Comparison of ENCODE assay signal across 1 cellular context in genomic region chr9:98056403-98057094, GRCh38.
TF ChIP-seq lines count a peak whose summit lies in the region.

Gene NANS, plus strand, starts transcription at chr9:98056732. Its CDS starts 77 bp downstream, at chr9:98056809.

TF ChIP-seq in HepG2, 621 proteins besides CTCF, POLR2A, EP300 and RAD21 (continued from another document and continues in another):
- 0 out of 2 replicates have a peak, but pooled peaks have one; percentile 27 for TF ChIP-seq ZHX1 (CRISPR knock-in tag; IDR thresholded peaks at IDR 0.05; ENCODE audit: low read depth)
- TF ChIP-seq ZNF83 (CRISPR knock-in tag; IDR thresholded peaks at IDR 0.05; ENCODE audit: borderline replicate concordance) = no peak
- no peak for TF ChIP-seq SMARCC2 (IDR thresholded peaks at IDR 0.05)
- TF ChIP-seq ZNF281 (CRISPR knock-in tag; IDR thresholded peaks at IDR 0.05; ENCODE audit: borderline replicate concordance) = peak; percentile 36; the same call in 1 of the 2 replicates
- no peak for TF ChIP-seq GLMP (CRISPR knock-in tag; IDR thresholded peaks at IDR 0.05; ENCODE audit: borderline replicate concordance)
- peak; percentile 34; the same call in 1 of the 2 replicates for TF ChIP-seq ZNF761 (CRISPR knock-in tag; conservative IDR thresholded peaks at IDR 0.05)
- peak; percentile 79 for TF ChIP-seq GABPB1 (CRISPR knock-in tag; IDR thresholded peaks at IDR 0.05)
- TF ChIP-seq ZNF33A (CRISPR knock-in tag; IDR thresholded peaks at IDR 0.05; ENCODE audit: borderline replicate concordance) = no peak
- TF ChIP-seq E2F5 (CRISPR knock-in tag; conservative IDR thresholded peaks at IDR 0.05) = peak; percentile 41; the same call in 1 of the 2 replicates
- TF ChIP-seq ZFP90 (CRISPR knock-in tag; IDR thresholded peaks at IDR 0.05; ENCODE audit: borderline replicate concordance) = peak; percentile 79; the same call in 1 of the 2 replicates
- peak; percentile 75; the same call in 1 of the 2 replicates for TF ChIP-seq ZNF589 (CRISPR knock-in tag; conservative IDR thresholded peaks at IDR 0.05)
- peak; percentile 53; the same call in 1 of the 2 replicates for TF ChIP-seq KMT2B (CRISPR knock-in tag; IDR thresholded peaks at IDR 0.05)
- TF ChIP-seq ZNF274 (CRISPR knock-in tag; IDR thresholded peaks at IDR 0.05) = peak; percentile 73; the same call in 1 of the 2 replicates
- no peak for TF ChIP-seq PRPF4 (IDR thresholded peaks at IDR 0.05; ENCODE audit: low read depth, low read length, poor library complexity, severe bottlenecking)
- TF ChIP-seq GATAD1 (CRISPR knock-in tag; IDR thresholded peaks at IDR 0.05) = peak; percentile 61; the same call in 1 of the 2 replicates
- TF ChIP-seq SMAD3 (CRISPR knock-in tag; IDR thresholded peaks at IDR 0.05) = no peak
- no peak for TF ChIP-seq RCOR2 (CRISPR knock-in tag; IDR thresholded peaks at IDR 0.05)
- TF ChIP-seq CSRNP1 (CRISPR knock-in tag; IDR thresholded peaks at IDR 0.05) = peak; percentile 48; the same call in 1 of the 2 replicates
- TF ChIP-seq AKNA (CRISPR knock-in tag; IDR thresholded peaks at IDR 0.05; ENCODE audit: borderline replicate concordance) = no peak; the same call in 1 of the 2 replicates
- TF ChIP-seq ELF4 (CRISPR knock-in tag; IDR thresholded peaks at IDR 0.05; ENCODE audit: borderline replicate concordance) = peak; percentile 64; the same call in 1 of the 2 replicates
- no peak for TF ChIP-seq PRMT3 (CRISPR knock-in tag; IDR thresholded peaks at IDR 0.05; ENCODE audit: borderline replicate concordance, low read depth)
- TF ChIP-seq ZNF44 (CRISPR knock-in tag; IDR thresholded peaks at IDR 0.05) = no peak
- TF ChIP-seq PPARG (CRISPR knock-in tag; conservative IDR thresholded peaks at IDR 0.05) = peak; percentile 60; the same call in 1 of the 2 replicates
- no peak for TF ChIP-seq ZNF660 (CRISPR knock-in tag; IDR thresholded peaks at IDR 0.05; ENCODE audit: borderline replicate concordance, low read depth)
- peak; percentile 66; the same call in 1 of the 2 replicates for TF ChIP-seq ZNF556 (CRISPR knock-in tag; IDR thresholded peaks at IDR 0.05; ENCODE audit: borderline replicate concordance)
- TF ChIP-seq ZBTB44 (CRISPR knock-in tag; IDR thresholded peaks at IDR 0.05) = no peak
- TF ChIP-seq RBM39 (IDR thresholded peaks at IDR 0.05; ENCODE audit: low read depth, low read length, poor library complexity, severe bottlenecking) = no peak
- TF ChIP-seq CSRNP2 (CRISPR knock-in tag; conservative IDR thresholded peaks at IDR 0.05; ENCODE audit: low read depth) = no peak
- 0 out of 2 replicates have a peak, but pooled peaks have one; percentile 69 for TF ChIP-seq ZNF484 (CRISPR knock-in tag; IDR thresholded peaks at IDR 0.05; ENCODE audit: borderline replicate concordance, low read depth)
- peak; percentile 96 for TF ChIP-seq CHD2 (IDR thresholded peaks at IDR 0.05; ENCODE audit: low read depth, low read length)
- peak; percentile 85 for TF ChIP-seq ZNF468 (CRISPR knock-in tag; IDR thresholded peaks at IDR 0.05)
- TF ChIP-seq ZNF569 (CRISPR knock-in tag; IDR thresholded peaks at IDR 0.05; ENCODE audit: borderline replicate concordance) = no peak
- TF ChIP-seq ZNF18 (CRISPR knock-in tag; IDR thresholded peaks at IDR 0.05; ENCODE audit: insufficient replicate concordance) = peak; percentile 9
- TF ChIP-seq ZNF430 (CRISPR knock-in tag; IDR thresholded peaks at IDR 0.05) = peak; percentile 47; the same call in 1 of the 2 replicates
- TF ChIP-seq GTF3A (CRISPR knock-in tag; conservative IDR thresholded peaks at IDR 0.05) = 0 out of 2 replicates have a peak, but pooled peaks have one; percentile 80
